ENCODE assay signal across 21 cellular contexts in genomic region chr6:166675736-166676135, GRCh38.
"Had no signal": no experiment of that assay in that cellular context is flagged by ENCODE, and none has a peak within 500 bp of the region (broad histone marks: within the 10 kb centered on the region; RNA-seq: fewer than 3 reads in every experiment).

No MANE protein-coding gene starts in this region.

- DNase-seq: activated CD4-positive, alpha-beta T cell treated with anti-CD3 and anti-CD28 coated beads, Interleukin-2, amount 10 ng/mL, durations not matched to agents 7 days and 5 days; activated CD8-positive, alpha-beta memory T cell treated with anti-CD3 and anti-CD28 coated beads for 24 hours; activated gamma-delta T cell treated with Interleukin-2 at 50 U/mL for 16 hours; activated naive CD8-positive, alpha-beta T cell treated with anti-CD3 and anti-CD28 coated beads for 36 hours; amygdala; brain microvascular endothelial cell; cerebellar nuclear complex; effector CD8-positive, alpha-beta T cell; foreskin melanocyte; naive thymus-derived CD8-positive, alpha-beta T cell; right cardiac atrium; stimulated activated CD4-positive, alpha-beta T cell treated with anti-CD3 and anti-CD28 coated beads, Interleukin-15, amount 100 ng/mL, for 24 hours; stimulated activated CD4-positive, alpha-beta T cell treated with anti-CD3 and anti-CD28 coated beads, Interleukin-4, amount 100 ng/mL, for 1 hour; stimulated activated naive B cell treated with anti-CD40 and anti-IgM and Interleukin-4, amounts not matched to agents 10 μg/mL and 1 μg/mL and 100 μg/mL, for 72 hours; T-helper 17 cell; tibial artery; uterus had no signal

- H3K36me3 ChIP-seq: brain microvascular endothelial cell, neutrophil, tibial artery, uterus had no signal

- H3K4me1 ChIP-seq: uterus had no signal

- H3K27me3 ChIP-seq: uterus had no signal

- H3K9me3 ChIP-seq: neutrophil, tibial artery, uterus had no signal

- ATAC-seq: naive thymus-derived CD8-positive, alpha-beta T cell; stimulated activated naive B cell treated with anti-CD40 and anti-IgM and Interleukin-4, amounts not matched to agents 10 μg/mL and 1 μg/mL and 100 μg/mL, for 72 hours; T-helper 17 cell had no signal

- H3K27ac ChIP-seq: brain microvascular endothelial cell, neutrophil, skin epidermis, tibial artery, uterus had no signal

- FAIRE-seq: endothelial cell of umbilical vein, TTC549 had no signal

- H3K4me3 ChIP-seq: skin epidermis, tibial artery, uterus had no signal
